Comparison of ENCODE assay signal across 8 cellular contexts in the genomic region with DNA sequence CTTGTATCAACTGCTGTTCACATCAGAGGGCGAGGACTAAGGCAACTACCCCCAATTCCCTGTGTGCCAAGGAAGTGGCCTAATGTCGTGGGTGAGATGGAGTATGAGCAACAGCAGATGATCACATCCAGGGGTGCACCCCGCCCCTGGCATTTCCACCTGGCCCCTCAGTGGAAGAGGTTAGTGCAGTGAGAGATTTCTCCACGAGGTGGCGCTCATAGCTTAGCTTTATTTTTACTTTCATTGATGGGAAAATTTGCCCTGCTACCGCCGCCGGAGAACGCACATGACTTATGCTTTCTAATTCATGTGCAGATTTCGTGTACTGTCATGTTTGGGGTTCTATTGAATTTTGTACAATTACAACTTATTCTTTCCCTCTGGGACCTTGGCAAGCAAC.
DNase-seq lines count a peak whose midpoint lies in the region; ATAC-seq and TF ChIP-seq lines count a peak whose summit lies in the region.

No MANE protein-coding gene starts in this region.

- peaks cover 17% of the 10 kb centered on the region for H3K27me3 Mint-ChIP-seq in progenitor cell of endocrine pancreas

- DNase-seq in AG10803 (ENCODE audit: low read depth) (peak; percentile 33), NCI-H524 (lab: John Stamatoyannopoulos, UW) (peak; percentile 62 to 86), globus pallidus (ENCODE audit: low spot score) (peak; percentile 52), progenitor cell of endocrine pancreas (ENCODE audit: low spot score, unreplicated experiment) (peak; percentile 65)
- DNase-seq in activated CD8-positive, alpha-beta memory T cell treated with anti-CD3 and anti-CD28 coated beads, Interleukin-2, amount 50 U/mL, for 48 hours = peak; percentile 87

- peak; percentile 76 for TF ChIP-seq CTCF in AG10803 (conservative IDR thresholded peaks at IDR 0.05; ENCODE audit: low read length)
- TF ChIP-seq CTCF in progenitor cell of endocrine pancreas (IDR thresholded peaks at IDR 0.05; ENCODE audit: unreplicated experiment) = peak; percentile 93

- no peak overlapping the region for H3K27ac Mint-ChIP-seq in progenitor cell of endocrine pancreas

- no peak overlapping the region for H3K4me3 Mint-ChIP-seq in progenitor cell of endocrine pancreas (ENCODE audit: low read depth)

- H3K9me3 Mint-ChIP-seq in progenitor cell of endocrine pancreas (ENCODE audit: low read depth) = peaks cover 6% of the 10 kb centered on the region

- H3K4me3 ChIP-seq in AG10803 (ENCODE audit: low read length) = no peak overlapping the region

- no peaks in the 10 kb centered on the region for H3K4me1 Mint-ChIP-seq in progenitor cell of endocrine pancreas (ENCODE audit: low read depth)

- ATAC-seq in GM18868 (IDR thresholded peaks at IDR 0.05; ENCODE audit: unreplicated experiment) = peak; percentile 64
- ATAC-seq in HG03460 (IDR thresholded peaks at IDR 0.05; ENCODE audit: unreplicated experiment) = peak; percentile 54
- ATAC-seq in GM19455 (IDR thresholded peaks at IDR 0.05; ENCODE audit: unreplicated experiment) = no peak

- peaks cover 1% of the 10 kb centered on the region for H3K36me3 Mint-ChIP-seq in progenitor cell of endocrine pancreas (ENCODE audit: insufficient read depth)

Comparison
In these comparisons a context has a peak if more than half of its experiments do, and no peak if none do; other contexts are left out.
1. DNase-seq: peak in every context shown above with its lines; median percentile 87 in activated CD8-positive, alpha-beta memory T cell treated with anti-CD3 and anti-CD28 coated beads, Interleukin-2, amount 50 U/mL, for 48 hours; 74 in NCI-H524; 65 in progenitor cell of endocrine pancreas; 52 in globus pallidus; 33 in AG10803.